ENCODE assay signal across 3 cellular contexts in the genomic region with DNA sequence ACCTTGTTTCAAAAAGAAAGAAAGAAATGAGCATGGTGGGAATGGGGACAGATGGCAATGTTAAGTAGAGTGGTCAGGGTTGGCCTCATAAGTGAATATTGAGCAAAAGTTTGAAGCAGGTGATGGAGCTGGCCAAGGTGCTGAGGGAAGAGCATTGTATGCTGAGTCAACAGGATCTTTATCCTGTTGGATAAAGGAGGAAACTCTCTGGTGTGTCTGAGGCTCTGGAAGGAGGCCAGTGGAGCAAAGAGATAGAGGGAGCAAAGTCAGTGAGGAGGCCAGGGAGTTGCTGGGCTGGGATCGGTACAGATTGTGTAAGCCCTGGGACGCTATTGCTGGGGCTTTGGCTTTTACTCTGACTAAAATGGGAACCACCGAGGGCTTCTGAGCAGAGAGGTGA.
A peak's percentile ranks its signal among the peaks of the same experiment; 100 is the strongest.
TF ChIP-seq lines count a peak whose summit lies in the region.

No MANE protein-coding gene starts in this region.

TF ChIP-seq in HEK293, 187 proteins besides CTCF, POLR2A, EP300 and RAD21:
- TF ChIP-seq, protein P1, sequence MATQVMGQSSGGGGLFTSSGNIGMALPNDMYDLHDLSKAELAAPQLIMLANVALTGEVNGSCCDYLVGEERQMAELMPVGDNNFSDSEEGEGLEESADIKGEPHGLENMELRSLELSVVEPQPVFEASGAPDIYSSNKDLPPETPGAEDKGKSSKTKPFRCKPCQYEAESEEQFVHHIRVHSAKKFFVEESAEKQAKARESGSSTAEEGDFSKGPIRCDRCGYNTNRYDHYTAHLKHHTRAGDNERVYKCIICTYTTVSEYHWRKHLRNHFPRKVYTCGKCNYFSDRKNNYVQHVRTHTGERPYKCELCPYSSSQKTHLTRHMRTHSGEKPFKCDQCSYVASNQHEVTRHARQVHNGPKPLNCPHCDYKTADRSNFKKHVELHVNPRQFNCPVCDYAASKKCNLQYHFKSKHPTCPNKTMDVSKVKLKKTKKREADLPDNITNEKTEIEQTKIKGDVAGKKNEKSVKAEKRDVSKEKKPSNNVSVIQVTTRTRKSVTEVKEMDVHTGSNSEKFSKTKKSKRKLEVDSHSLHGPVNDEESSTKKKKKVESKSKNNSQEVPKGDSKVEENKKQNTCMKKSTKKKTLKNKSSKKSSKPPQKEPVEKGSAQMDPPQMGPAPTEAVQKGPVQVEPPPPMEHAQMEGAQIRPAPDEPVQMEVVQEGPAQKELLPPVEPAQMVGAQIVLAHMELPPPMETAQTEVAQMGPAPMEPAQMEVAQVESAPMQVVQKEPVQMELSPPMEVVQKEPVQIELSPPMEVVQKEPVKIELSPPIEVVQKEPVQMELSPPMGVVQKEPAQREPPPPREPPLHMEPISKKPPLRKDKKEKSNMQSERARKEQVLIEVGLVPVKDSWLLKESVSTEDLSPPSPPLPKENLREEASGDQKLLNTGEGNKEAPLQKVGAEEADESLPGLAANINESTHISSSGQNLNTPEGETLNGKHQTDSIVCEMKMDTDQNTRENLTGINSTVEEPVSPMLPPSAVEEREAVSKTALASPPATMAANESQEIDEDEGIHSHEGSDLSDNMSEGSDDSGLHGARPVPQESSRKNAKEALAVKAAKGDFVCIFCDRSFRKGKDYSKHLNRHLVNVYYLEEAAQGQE (tag by site-specific recombination; IDR thresholded peaks at IDR 0.05): peak; percentile 87
TF ChIP-seq in HEK293: peak in this region for 1; not testable (repeated sequence) for 186.

TF ChIP-seq in K562, 482 proteins besides CTCF, POLR2A, EP300 and RAD21:
- TF ChIP-seq, protein P1 (CRISPR knock-in tag; IDR thresholded peaks at IDR 0.05; ENCODE audit: low read depth): peak; percentile 81; the same call in 1 of the 2 replicates
- TF ChIP-seq EHMT2 (IDR thresholded peaks at IDR 0.05): peak; percentile 94
- TF ChIP-seq MIER1 (IDR thresholded peaks at IDR 0.05; ENCODE audit: low read depth): peak; percentile 87
- TF ChIP-seq MAFK (IDR thresholded peaks at IDR 0.05; ENCODE audit: low read length): peak; percentile 22; the same call in 1 of the 2 replicates
- TF ChIP-seq SUPT5H (IDR thresholded peaks at IDR 0.05): peak; percentile 48; the same call in 1 of the 2 replicates
- peak; percentile 73 for TF ChIP-seq C11orf30 (IDR thresholded peaks at IDR 0.05; ENCODE audit: low read depth)
- peak; percentile 84 for TF ChIP-seq ZNF316 (IDR thresholded peaks at IDR 0.05)
- peak; percentile 63 for TF ChIP-seq MAFG (tag; conservative IDR thresholded peaks at IDR 0.05)
TF ChIP-seq in K562: peak in this region for 8; not testable (repeated sequence) for 474.

TF ChIP-seq in HepG2, 621 proteins besides CTCF, POLR2A, EP300 and RAD21:
- TF ChIP-seq, protein P1 (IDR thresholded peaks at IDR 0.05; ENCODE audit: borderline replicate concordance in 1 of 2, low read depth in 1 of 2, low read length in 2 of 2): peak; percentile 5 to 67
- peak; percentile 76 for TF ChIP-seq MIER2 (CRISPR knock-in tag; IDR thresholded peaks at IDR 0.05)
TF ChIP-seq in HepG2: peak in this region for 2; not testable (repeated sequence) for 619.
